9 cellular contexts compared by ENCODE assay signal in genomic region chr12:1217191-1217949, GRCh38.
A peak's percentile ranks its signal among the peaks of the same experiment; 100 is the strongest.
DNase-seq lines count a peak whose midpoint lies in the region; ATAC-seq lines count a peak whose summit lies in the region.
"Had no signal": no experiment of that assay in that cellular context is flagged by ENCODE, and none has a peak within 500 bp of the region (broad histone marks: within the 10 kb centered on the region; RNA-seq: fewer than 3 reads in every experiment).

No MANE protein-coding gene starts in this region.

- peaks cover under 1% of the 10 kb centered on the region for H3K79me2 ChIP-seq in ACC112 (ENCODE audit: control insufficient read depth, insufficient read depth, low read length, unreplicated experiment)

- H3K27ac ChIP-seq in ACC112 (ENCODE audit: low read depth, low read length) (peak overlapping the region; percentile 84), caudate nucleus (ENCODE audit: low read depth, low read length) (peak overlapping the region; percentile 12)

- no peak for ATAC-seq in HG03565 (IDR thresholded peaks at IDR 0.05; ENCODE audit: unreplicated experiment)

- H2AFZ ChIP-seq in ACC112 (ENCODE audit: low read length, unreplicated experiment): peak overlapping the region; percentile 36

- H3K4me3 ChIP-seq in ACC112 (ENCODE audit: low read depth, low read length): peak overlapping the region; percentile 61

- H3K4me1 ChIP-seq in ACC112 (ENCODE audit: control insufficient read depth, insufficient read depth, low read length, unreplicated experiment): peaks cover 19% of the 10 kb centered on the region

- DNase-seq in LHCN-M2 (ENCODE audit: low read depth) (peak; percentile 59), caudate nucleus (lab: John Stamatoyannopoulos, UW) (peak in 1 of 61 donors; percentile 68), lung microvascular endothelial cell (ENCODE audit: low read depth in 2 of 2) (peak; percentile 76 to 94), NCI-H345 (lab: John Stamatoyannopoulos, UW) (no peak), NCI-H187 (lab: John Stamatoyannopoulos, UW) (no peak), NCI-H128 (lab: John Stamatoyannopoulos, UW; ENCODE audit: unreplicated experiment) (no peak)
- DNase-seq: activated CD8-positive, alpha-beta memory T cell treated with anti-CD3 and anti-CD28 coated beads for 24 hours had no signal

- H3K27me3 ChIP-seq in ACC112 (ENCODE audit: insufficient read depth, low read length): no peaks in the 10 kb centered on the region

- no peaks in the 10 kb centered on the region for H3K36me3 ChIP-seq in ACC112 (ENCODE audit: insufficient read depth, low read length)

Comparison
In these comparisons a context has a peak if more than half of its experiments do, and no peak if none do; other contexts are left out.
1. DNase-seq: peak in LHCN-M2 (single experiment) and lung microvascular endothelial cell (2 of 2); none in NCI-H345 (single experiment), NCI-H187 (0 of 2) and NCI-H128 (single experiment).